11 cellular contexts compared by ENCODE assay signal in genomic region chr15:67124911-67125588, GRCh38. TPM values are rescaled to one million over a fixed set of nuclear protein-coding genes. Genes with fewer than 3 reads are reported as not detected.
A peak's percentile ranks its signal among the peaks of the same experiment; 100 is the strongest.
DNase-seq lines count a peak whose midpoint lies in the region; ATAC-seq, FAIRE-seq and TF ChIP-seq lines count a peak whose summit lies in the region.
"Had no signal": no experiment of that assay in that cellular context is flagged by ENCODE, and none has a peak within 500 bp of the region (broad histone marks: within the 10 kb centered on the region; RNA-seq: fewer than 3 reads in every experiment).

No MANE protein-coding gene starts in this region.

- peaks cover 58% of the 10 kb centered on the region for H3K4me1 Mint-ChIP-seq in activated CD8-positive, alpha-beta T cell treated with anti-CD3 and anti-CD28 coated beads for 36 hours (ENCODE audit: low read depth)

- H3K4me3 ChIP-seq in HEK293 (ENCODE audit: low read depth, low read length): no peak overlapping the region
- no peak overlapping the region for H3K4me3 ChIP-seq in right atrium auricular region
- H3K4me3 ChIP-seq in small intestine (ENCODE audit: low read depth in 1 of 2, low read length in 2 of 2): no peak overlapping the region
- H3K4me3 ChIP-seq: GM12878 had no signal

- CTCF ChIA-PET in HEK293 (lab: Yijun Ruan, JAX): interaction anchor here (0.5 to 2.8 kb wide), 5 partner anchors 10 to 190 kb away, joined by 3 to 10 read pairs (median 4); no protein-coding TSS in a partner anchor
- CTCF ChIA-PET in activated CD8-positive, alpha-beta T cell treated with anti-CD3 and anti-CD28 coated beads for 36 hours (lab: Charles Lee): interaction anchor here (0.8 kb wide), 1 partner anchor 9 kb away, joined by 3 read pairs; no protein-coding TSS in a partner anchor

- no peaks in the 10 kb centered on the region for H3K9me3 Mint-ChIP-seq in activated CD8-positive, alpha-beta T cell treated with anti-CD3 and anti-CD28 coated beads for 36 hours

- no peaks in the 10 kb centered on the region for H3K27me3 Mint-ChIP-seq in activated CD8-positive, alpha-beta T cell treated with anti-CD3 and anti-CD28 coated beads for 36 hours

- H3K9me3 ChIP-seq in HEK293 (ENCODE audit: control insufficient read depth, insufficient read depth, low read depth, low read length) (no peaks in the 10 kb centered on the region), right atrium auricular region (no peaks in the 10 kb centered on the region), small intestine (ENCODE audit: control insufficient read depth, low read depth) (no peaks in the 10 kb centered on the region)

- TF ChIP-seq CTCF in HEK293 (tag by site-specific recombination; IDR thresholded peaks at IDR 0.05) (no peak), right atrium auricular region (IDR thresholded peaks at IDR 0.05) (no peak)
- no peak for TF ChIP-seq CTCF in activated CD8-positive, alpha-beta T cell treated with anti-CD3 and anti-CD28 coated beads for 36 hours (IDR thresholded peaks at IDR 0.05)

- WGBS in small intestine, 3 donors: 69 to 85% (median 73%) methylated on average over 11 to 13 of the region's 13 CpGs

- 0 out of 2 replicates have a peak overlapping the region, but pooled peaks have one; percentile 6 for H3K27ac ChIP-seq in HEK293 (ENCODE audit: extremely low read depth, low read depth, low read length)
- peak overlapping the region; percentile 86 to 87 for H3K27ac ChIP-seq in right atrium auricular region
- H3K27ac ChIP-seq in small intestine (ENCODE audit: low read depth in 1 of 2, low read length in 1 of 2): peak overlapping the region; percentile 21 to 86
- H3K27ac ChIP-seq: HL-60 had no signal

- no peak for DNase-seq in activated CD8-positive, alpha-beta T cell treated with anti-CD3 and anti-CD28 coated beads for 36 hours
- DNase-seq in right atrium auricular region (ENCODE audit: low spot score) (no peak), small intestine (no peak), NCI-H1694 (lab: John Stamatoyannopoulos, UW) (no peak), GM12891 (ENCODE audit: insufficient read length, low spot score) (no peak), C1 segment of cervical spinal cord (lab: John Stamatoyannopoulos, UW) (no peak)
- no peak for DNase-seq in stimulated activated CD4-positive, alpha-beta T cell treated with anti-CD3 and anti-CD28 coated beads, Interleukin-1b, Interleukin-23, amount 100 ng/mL, for 48 hours

- intact Hi-C loops in activated CD8-positive, alpha-beta T cell treated with anti-CD3 and anti-CD28 coated beads for 36 hours (cut with micrococcal nuclease): loop anchor here (5.0 kb wide), 1 partner anchor 38 kb away; no protein-coding TSS in a partner anchor

- FAIRE-seq in small intestine (lab: Jason Lieb, UNC) (no peak), GM12891 (lab: Jason Lieb, UNC) (no peak)
- FAIRE-seq: GM12878 had no signal

- H3K36me3 ChIP-seq in HEK293 (ENCODE audit: control insufficient read depth in 2 of 2, insufficient read depth in 1 of 2, low read length in 2 of 2) (peaks cover 0 to 5% of the 10 kb centered on the region in 2 experiments; a peak in 1 of 3 replicates), right atrium auricular region (no peaks in the 10 kb centered on the region), small intestine (ENCODE audit: control insufficient read depth in 2 of 2, insufficient read depth in 2 of 2, low read length in 2 of 2) (no peaks in the 10 kb centered on the region)

- H3K4me3 Mint-ChIP-seq in activated CD8-positive, alpha-beta T cell treated with anti-CD3 and anti-CD28 coated beads for 36 hours: no peak overlapping the region

- peak overlapping the region; percentile 64 for H3K27ac Mint-ChIP-seq in activated CD8-positive, alpha-beta T cell treated with anti-CD3 and anti-CD28 coated beads for 36 hours

- H3K4me1 ChIP-seq in HEK293 (ENCODE audit: control insufficient read depth, insufficient read depth, low read length) (peaks cover 10% of the 10 kb centered on the region), right atrium auricular region (peaks cover 0 to 73% of the 10 kb centered on the region in 2 donors), small intestine (ENCODE audit: control insufficient read depth in 2 of 2, insufficient read depth in 1 of 2, low read depth in 1 of 2, low read length in 1 of 2) (peaks cover 12 to 27% of the 10 kb centered on the region in 2 donors)

- H3K36me3 Mint-ChIP-seq in activated CD8-positive, alpha-beta T cell treated with anti-CD3 and anti-CD28 coated beads for 36 hours (ENCODE audit: low read depth): peaks cover 1% of the 10 kb centered on the region

- no peak for ATAC-seq in activated CD8-positive, alpha-beta T cell treated with anti-CD3 and anti-CD28 coated beads for 36 hours
- ATAC-seq: GM12878, left colon had no signal

- no peak for TF ChIP-seq POLR2A in GM12891 (IDR thresholded peaks at IDR 0.05; ENCODE audit: low read depth, low read length)

- POLR2A ChIA-PET in HEK293 (lab: Yijun Ruan, JAX): interaction anchor here (1.0 to 1.5 kb wide), 3 partner anchors 9 to 59 kb away, joined by 3 to 4 read pairs (median 4); partner anchors contain the start of gene SMAD3
- POLR2A ChIA-PET in activated CD8-positive, alpha-beta T cell treated with anti-CD3 and anti-CD28 coated beads for 36 hours (lab: Charles Lee): interaction anchor here (6.0 kb wide), 1 partner anchor 11 kb away, joined by 41 read pairs; no protein-coding TSS in a partner anchor

- H3K27me3 ChIP-seq in right atrium auricular region: no peaks in the 10 kb centered on the region
- no peaks in the 10 kb centered on the region for H3K27me3 ChIP-seq in small intestine (ENCODE audit: control insufficient read depth in 2 of 2, insufficient read depth in 2 of 2, low read length in 2 of 2)

TF ChIP-seq in HEK293, 187 proteins besides CTCF, POLR2A, EP300 and RAD21 (continues in another document):
- TF ChIP-seq BCL6B (tag by site-specific recombination; IDR thresholded peaks at IDR 0.05) (no peak), ZNF558 (tag by site-specific recombination; IDR thresholded peaks at IDR 0.05) (no peak), SP2 (tag by site-specific recombination; IDR thresholded peaks at IDR 0.05) (peak; percentile 47), ZFHX2 (tag by site-specific recombination; conservative IDR thresholded peaks at IDR 0.05) (0 out of 2 replicates have a peak, but pooled peaks have one; percentile 64), GLI2 (tag by site-specific recombination; IDR thresholded peaks at IDR 0.05; ENCODE audit: borderline replicate concordance, low read depth) (no peak), ZNF404 (tag by site-specific recombination; IDR thresholded peaks at IDR 0.05) (no peak), KLF10 (tag by site-specific recombination; IDR thresholded peaks at IDR 0.05) (no peak), ZNF501 (tag by site-specific recombination; IDR thresholded peaks at IDR 0.05) (no peak), PRDM1 (tag by site-specific recombination; IDR thresholded peaks at IDR 0.05) (no peak)

TF ChIP-seq in GM12891, 5 proteins besides CTCF, POLR2A, EP300 and RAD21:
- TF ChIP-seq PAX5 (IDR thresholded peaks at IDR 0.05; ENCODE audit: insufficient read depth, low read length, severe bottlenecking) (no peak), SPI1 (IDR thresholded peaks at IDR 0.05; ENCODE audit: low read depth, low read length) (no peak), POU2F2 (IDR thresholded peaks at IDR 0.05; ENCODE audit: low read depth, low read length) (no peak), POLR2AphosphoS5 (IDR thresholded peaks at IDR 0.05; ENCODE audit: low read depth, low read length) (no peak), TAF1 (IDR thresholded peaks at IDR 0.05; ENCODE audit: low read depth, low read length) (no peak)

RNA-seq across cellular contexts. Expression of gene SMAD3, which starts 59.6 kb away (rescaled TPM):
- 10 to 100 TPM; 22.3 to 24.7 TPM for total RNA-seq in activated CD8-positive, alpha-beta T cell treated with anti-CD3 and anti-CD28 coated beads for 36 hours
- 10 to 100 TPM; 20.8 to 37.8 TPM for total RNA-seq in right atrium auricular region
- 10 to 100 TPM; 11.6 to 17.0 (median 12.1) TPM for polyA plus RNA-seq in small intestine
- 36.4 TPM for polyA plus RNA-seq in GM12891 (2012; ENCODE audit: low read depth, missing spikeins)

Comparison
In these comparisons a context has a peak if more than half of its experiments do, and no peak if none do; other contexts are left out.
1. H3K27ac ChIP-seq: peak in every context shown above with its lines; median percentile 86 in right atrium auricular region; 54 in small intestine; 6 in HEK293.